Comparison of ENCODE assay signal across 33 cellular contexts in the genomic region with DNA sequence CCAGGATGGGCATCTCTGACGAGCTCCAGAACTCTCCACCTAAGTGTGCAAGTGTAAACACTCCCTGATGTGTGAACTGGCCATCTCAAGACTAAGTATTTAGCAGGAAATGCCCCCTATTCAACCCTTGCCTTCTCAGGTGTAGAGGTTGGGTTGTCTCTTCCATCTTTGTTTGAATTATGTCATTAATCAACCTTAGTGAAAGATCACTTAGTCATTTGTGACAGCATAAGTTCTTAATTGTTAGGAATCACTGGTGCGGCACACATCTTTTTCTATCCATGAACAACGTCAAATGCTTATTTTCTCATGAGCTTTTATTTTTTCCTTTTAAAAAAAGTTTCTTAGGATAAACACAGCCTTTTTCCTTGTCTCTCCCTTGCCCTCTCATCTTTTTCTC.
"Had no signal": no experiment of that assay in that cellular context is flagged by ENCODE, and none has a peak within 500 bp of the region (broad histone marks: within the 10 kb centered on the region; RNA-seq: fewer than 3 reads in every experiment).

No MANE protein-coding gene starts in this region.

- FAIRE-seq: bronchial epithelial cell had no signal

- H3K4me2 ChIP-seq: PC-9, SK-N-SH had no signal

- H3K27ac Mint-ChIP-seq: activated CD4-positive, alpha-beta T cell treated with anti-CD3 and anti-CD28 coated beads, Interleukin-2, amount 10 ng/mL, durations not matched to agents 24 days and 14 days; activated CD8-positive, alpha-beta T cell treated with anti-CD3 and anti-CD28 coated beads for 36 hours; activated naive CD4-positive, alpha-beta T cell treated with anti-CD3 and anti-CD28 coated beads, Interleukin-2, amount 50 U/mL, for 72 hours; activated T-cell treated with anti-CD3 and anti-CD28 coated beads, Interleukin-2, amount 50 U/mL, for 24 hours; activated T-helper 2 cell treated with anti-CD3 and anti-CD28 coated beads, Interferon-gamma antibody, Interleukin-2, Interleukin-4, amounts not matched to agents 10 μg/mL and 5 μg/mL and 100 μg/mL, durations not matched to agents 14 hours and 24 hours and 36 hours; T-helper 1 cell treated with Interleukin-12 subunit alpha and Interleukin-12 subunit beta and Interleukin-4 antibody, amounts not matched to agents 30 μg/mL and 1 μg/mL, for 36 hours; T-helper 2 cell treated with Interferon-gamma antibody and Interleukin-4, amounts not matched to agents 5 μg/mL and 100 μg/mL, for 36 hours had no signal

- H3K27me3 ChIP-seq: adrenal gland, body of pancreas, SJSA1 had no signal

- H3K4me3 ChIP-seq: adrenal gland, body of pancreas, PC-9, SJSA1 had no signal

- H3K9me3 Mint-ChIP-seq: activated T-helper 2 cell treated with anti-CD3 and anti-CD28 coated beads, Interferon-gamma antibody, Interleukin-2, Interleukin-4, amounts not matched to agents 10 μg/mL and 5 μg/mL and 100 μg/mL, durations not matched to agents 14 hours and 24 hours and 36 hours; T-helper 2 cell treated with Interferon-gamma antibody and Interleukin-4, amounts not matched to agents 5 μg/mL and 100 μg/mL, for 36 hours had no signal

- H3K4me1 ChIP-seq: adrenal gland, body of pancreas had no signal

- H3K36me3 ChIP-seq: adrenal gland, SJSA1, WERI-Rb-1 had no signal

- DNase-seq: activated CD4-positive, alpha-beta T cell treated with anti-CD3 and anti-CD28 coated beads for 1 hour; activated CD4-positive, alpha-beta T cell treated with anti-CD3 and anti-CD28 coated beads, Interleukin-2, amount 10 ng/mL, durations not matched to agents 24 days and 14 days; activated CD4-positive, alpha-beta T cell treated with anti-CD3 and anti-CD28 coated beads, Interleukin-2, amount 50 U/mL, for 4 hours; activated CD4-positive, CD25-positive, alpha-beta regulatory T cell; activated CD8-positive, alpha-beta T cell treated with anti-CD3 and anti-CD28 coated beads for 36 hours; activated gamma-delta T cell; activated naive CD4-positive, alpha-beta T cell treated with Interleukin-2 at 50 U/mL for 16 hours; activated T-cell treated with anti-CD3 and anti-CD28 coated beads, Interleukin-2, amount 50 U/mL, for 24 hours; adrenal gland; body of pancreas; caudate nucleus; cerebellar nuclear complex; NCI-H1092 treated with DMSO at 0.1 percent for 48 hours; NCI-H1417; NCI-H146; NCI-H187; NCI-H2029 treated with DMSO at 0.1 percent for 48 hours; NCI-H2107; NCI-H2171; NCI-H510A; NCI-H526; NCI-H748 treated with DMSO at 0.1 percent for 48 hours; NK-92 treated with Interleukin-12 subunit alpha and Interleukin-12 subunit beta, amount 100 ng/mL, for 24 hours; PC-9; SHP77 treated with DMSO at 0.1 percent for 48 hours; SK-N-SH; WERI-Rb-1 had no signal

- H3K27ac ChIP-seq: adrenal gland, body of pancreas, PC-9, SJSA1, WERI-Rb-1 had no signal

- H3K9me3 ChIP-seq: adrenal gland, body of pancreas, SJSA1, SK-N-SH had no signal

- H3K9ac ChIP-seq: SK-N-SH had no signal

- H3K4me3 Mint-ChIP-seq: activated CD4-positive, alpha-beta T cell treated with anti-CD3 and anti-CD28 coated beads, Interleukin-2, amount 10 ng/mL, durations not matched to agents 24 days and 14 days; activated CD8-positive, alpha-beta T cell treated with anti-CD3 and anti-CD28 coated beads for 36 hours; activated T-cell treated with anti-CD3 and anti-CD28 coated beads, Interleukin-2, amount 50 U/mL, for 24 hours; T-helper 1 cell treated with Interleukin-12 subunit alpha and Interleukin-12 subunit beta and Interleukin-4 antibody, amounts not matched to agents 30 μg/mL and 1 μg/mL, for 36 hours; T-helper 2 cell treated with Interferon-gamma antibody and Interleukin-4, amounts not matched to agents 5 μg/mL and 100 μg/mL, for 36 hours had no signal
